ENCODE assay signal across 12 cellular contexts in genomic region chr2:9287400-9288059, GRCh38.
DNase-seq lines count a peak whose midpoint lies in the region; ATAC-seq and TF ChIP-seq lines count a peak whose summit lies in the region.
"Had no signal": no experiment of that assay in that cellular context is flagged by ENCODE, and none has a peak within 500 bp of the region (broad histone marks: within the 10 kb centered on the region; RNA-seq: fewer than 3 reads in every experiment).

No MANE protein-coding gene starts in this region.

- H3K27me3 ChIP-seq in SJSA1 (replicated peaks) (no peaks in the 10 kb centered on the region), skeletal muscle satellite cell (ENCODE audit: control insufficient read depth, insufficient read depth, low read length) (no peaks in the 10 kb centered on the region)
- H3K27me3 ChIP-seq in CD4-positive, alpha-beta T cell (ENCODE audit: control insufficient read depth, insufficient read depth, low read length) = no peaks in the 10 kb centered on the region
- H3K27me3 ChIP-seq: heart right ventricle, ovary had no signal

- POLR2A ChIA-PET in CD4-positive, alpha-beta T cell (lab: Charles Lee) = no interaction called here
- POLR2A ChIA-PET in naive thymus-derived CD8-positive, alpha-beta T cell (lab: Charles Lee) = no interaction called here

- H3K36me3 ChIP-seq in SJSA1 (no peaks in the 10 kb centered on the region), skeletal muscle satellite cell (ENCODE audit: insufficient read depth, low read length) (peaks cover 42% of the 10 kb centered on the region)
- H3K36me3 ChIP-seq: ovary had no signal

- H3K4me1 Mint-ChIP-seq in CD4-positive, alpha-beta T cell (ENCODE audit: low read depth) = no peaks in the 10 kb centered on the region
- peaks cover 0 to 2% (median 0%) of the 10 kb centered on the region in 4 donors for H3K4me1 Mint-ChIP-seq in naive thymus-derived CD8-positive, alpha-beta T cell

- DNase-seq in H4 (ENCODE audit: low spot score) (peak; percentile 95), SJSA1 (ENCODE audit: low read depth in 1 of 2, low spot score in 2 of 2) (peak; percentile 96), fibroblast of gingiva (ENCODE audit: low read depth) (peak; percentile 96), nucleus accumbens (lab: John Stamatoyannopoulos, UW) (no peak)
- no peak for DNase-seq in CD4-positive, alpha-beta T cell
- no peak for DNase-seq in naive thymus-derived CD8-positive, alpha-beta T cell
- DNase-seq: activated naive CD4-positive, alpha-beta T cell treated with anti-CD3 and anti-CD28 coated beads, Interleukin-2, amount 50 U/mL, for 16 hours; heart right ventricle; NCI-H446; ovary had no signal

- H3K27me3 Mint-ChIP-seq in CD4-positive, alpha-beta T cell = peaks cover 15% of the 10 kb centered on the region
- H3K27me3 Mint-ChIP-seq in naive thymus-derived CD8-positive, alpha-beta T cell = peaks cover 1 to 15% (median 8%) of the 10 kb centered on the region in 5 donors

- H3K4me2 ChIP-seq in skeletal muscle satellite cell (ENCODE audit: low read length) = peak overlapping the region; percentile 72

- H3K9me3 ChIP-seq in SJSA1 (replicated peaks) (no peaks in the 10 kb centered on the region), skeletal muscle satellite cell (replicated peaks; ENCODE audit: low read length) (no peaks in the 10 kb centered on the region)
- no peaks in the 10 kb centered on the region for H3K9me3 ChIP-seq in CD4-positive, alpha-beta T cell (ENCODE audit: control insufficient read depth, low read length)
- H3K9me3 ChIP-seq: heart right ventricle, ovary had no signal

- CTCF ChIA-PET in CD4-positive, alpha-beta T cell (lab: Charles Lee) = no interaction called here

- no peaks in the 10 kb centered on the region for H3K36me3 Mint-ChIP-seq in CD4-positive, alpha-beta T cell (ENCODE audit: low read depth)
- H3K36me3 Mint-ChIP-seq in naive thymus-derived CD8-positive, alpha-beta T cell = no peaks in the 10 kb centered on the region

- H3K9ac ChIP-seq in skeletal muscle satellite cell (ENCODE audit: low read depth, low read length) = peak overlapping the region; percentile 82

- peak overlapping the region; percentile 91 for H3K27ac ChIP-seq in SJSA1
- no peak overlapping the region for H3K27ac ChIP-seq in CD4-positive, alpha-beta T cell (ENCODE audit: low read depth, low read length)
- H3K27ac ChIP-seq: ovary had no signal

- H3K27ac Mint-ChIP-seq in CD4-positive, alpha-beta T cell = no peak overlapping the region
- peak overlapping the region in 1 of 10 donors; percentile 20 for H3K27ac Mint-ChIP-seq in naive thymus-derived CD8-positive, alpha-beta T cell

- H3K4me3 Mint-ChIP-seq in CD4-positive, alpha-beta T cell = no peak overlapping the region
- no peak overlapping the region for H3K4me3 Mint-ChIP-seq in naive thymus-derived CD8-positive, alpha-beta T cell

- H3K4me3 ChIP-seq in SJSA1 (no peak overlapping the region), skeletal muscle satellite cell (ENCODE audit: low read length) (peak overlapping the region; percentile 46)
- H3K4me3 ChIP-seq: heart right ventricle, ovary had no signal

- ATAC-seq in CD4-positive, alpha-beta T cell (ENCODE audit: poor library complexity) = no peak
- no peak for ATAC-seq in naive thymus-derived CD8-positive, alpha-beta T cell
- ATAC-seq in HG03025 (IDR thresholded peaks at IDR 0.05; ENCODE audit: low FRiP score, unreplicated experiment) = no peak

- TF ChIP-seq CTCF in CD4-positive, alpha-beta T cell (IDR thresholded peaks at IDR 0.05) = no peak

- intact Hi-C loops in CD4-positive, alpha-beta T cell (cut with DNase I, micrococcal nuclease) = no loop called here

- H3K4me1 ChIP-seq in SJSA1 (replicated peaks) (peaks cover 47% of the 10 kb centered on the region), skeletal muscle satellite cell (ENCODE audit: control insufficient read depth, insufficient read depth, low read length) (peaks cover 81% of the 10 kb centered on the region)

- no peaks in the 10 kb centered on the region for H3K9me3 Mint-ChIP-seq in CD4-positive, alpha-beta T cell
- H3K9me3 Mint-ChIP-seq in naive thymus-derived CD8-positive, alpha-beta T cell = no peaks in the 10 kb centered on the region

Comparison
In these comparisons a context has a peak if more than half of its experiments do, and no peak if none do; other contexts are left out.
1. DNase-seq: peak in H4 (single experiment), SJSA1 (2 of 2) and fibroblast of gingiva (single experiment); none in CD4-positive, alpha-beta T cell (0 of 10), naive thymus-derived CD8-positive, alpha-beta T cell (0 of 10) and nucleus accumbens (0 of 56).